19 cellular contexts compared by ENCODE assay signal in the genomic region with DNA sequence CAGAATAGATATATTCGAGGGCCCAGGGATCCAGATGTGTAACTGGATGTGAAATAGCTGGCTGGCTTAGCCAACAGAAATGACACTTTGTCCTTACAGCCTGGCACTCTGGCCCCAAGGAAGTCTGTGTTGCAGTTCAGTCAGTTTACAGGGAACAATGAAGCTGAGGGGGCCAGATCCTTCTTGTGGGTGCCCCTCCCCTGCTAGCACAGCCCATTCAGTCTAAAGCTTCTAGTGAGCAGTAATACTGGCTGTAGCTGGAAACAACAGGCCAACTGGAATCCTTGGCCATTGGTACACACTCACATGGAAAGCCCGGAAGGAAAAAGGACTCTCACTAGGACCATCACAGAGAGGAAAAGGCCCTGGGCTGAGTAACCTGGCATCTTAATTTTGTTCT. TPM values are rescaled to one million over a fixed set of nuclear protein-coding genes. Genes with fewer than 3 reads are reported as not detected.
"Had no signal": no experiment of that assay in that cellular context is flagged by ENCODE, and none has a peak within 500 bp of the region (broad histone marks: within the 10 kb centered on the region; RNA-seq: fewer than 3 reads in every experiment).

No MANE protein-coding gene starts in this region.

- H3K27me3 ChIP-seq: esophagus squamous epithelium, left lung, SJSA1 had no signal

- H3K36me3 Mint-ChIP-seq: type B pancreatic cell had no signal

- H3K27ac ChIP-seq: esophagus squamous epithelium, left lung, SJSA1, VCaP had no signal

- H3K36me3 ChIP-seq: esophagus squamous epithelium, left lung, SJSA1 had no signal

- DNase-seq: activated CD4-positive, alpha-beta T cell treated with anti-CD3 and anti-CD28 coated beads for 1 hour; aorta; cortex of kidney; effector CD4-positive, alpha-beta T cell; esophagus squamous epithelium; hippocampal formation; kidney; left lung; mammary epithelial cell; posterior cingulate gyrus; stimulated activated CD4-positive, alpha-beta T cell treated with anti-CD3 and anti-CD28 coated beads, Interleukin-2, amount 100 ng/mL, for 48 hours; stimulated activated naive CD4-positive, alpha-beta T cell; T1000 had no signal

- H3K27me3 Mint-ChIP-seq: type B pancreatic cell had no signal

- H3K9me3 ChIP-seq: esophagus squamous epithelium, left lung, SJSA1 had no signal

- H3K4me3 Mint-ChIP-seq: type B pancreatic cell had no signal

- ATAC-seq: left lung had no signal

- H3K4me1 ChIP-seq: esophagus squamous epithelium, left lung, SJSA1 had no signal

- H3K9me3 Mint-ChIP-seq: type B pancreatic cell had no signal

- H3K27ac Mint-ChIP-seq: type B pancreatic cell had no signal

- H3K4me3 ChIP-seq: esophagus squamous epithelium, left lung, SJSA1 had no signal

- FAIRE-seq: endothelial cell of umbilical vein, kidney had no signal

RNA-seq across cellular contexts. Expression of a gene that starts 22.7 kb away (rescaled TPM):
- total RNA-seq: endothelial cell of umbilical vein, fibroblast of villous mesenchyme, glomerular endothelial cell, mammary epithelial cell, SJSA1 had no signal
- polyA plus RNA-seq: aorta, endothelial cell of umbilical vein, mammary epithelial cell had no signal
